ENCODE assay signal across 7 cellular contexts in the genomic region with DNA sequence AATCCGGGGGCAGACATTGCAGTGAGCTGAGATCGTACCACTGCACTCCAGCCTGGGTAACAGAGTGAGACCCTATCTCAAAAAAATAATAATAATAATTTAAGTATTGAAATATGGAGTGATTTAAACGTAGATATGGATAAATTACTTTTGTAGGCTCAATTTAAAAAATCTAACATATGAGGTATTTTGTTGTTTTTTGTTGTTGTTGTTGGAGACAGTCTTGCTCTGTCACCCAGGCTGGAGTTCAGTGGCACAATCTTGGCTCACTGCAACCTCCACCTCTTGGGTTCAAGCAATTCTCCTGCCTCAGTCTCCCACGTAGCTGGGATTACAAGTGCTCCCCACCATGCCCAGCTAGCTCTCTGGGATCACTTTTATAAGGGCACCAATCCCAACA. TPM values are rescaled to one million over a fixed set of nuclear protein-coding genes. Genes with fewer than 3 reads are reported as not detected.
DNase-seq lines count a peak whose midpoint lies in the region; TF ChIP-seq lines count a peak whose summit lies in the region.
"Not testable (repeated sequence)": the region's sequence is repeated elsewhere in the genome, so short reads cannot be mapped to it uniquely, and the experiment has no call there.

No MANE protein-coding gene starts in this region.

- TF ChIP-seq CTCF in NB4 (IDR thresholded peaks at IDR 0.05; ENCODE audit: low read depth, low read length); brain (conservative IDR thresholded peaks at IDR 0.05); nephron progenitor cell (IDR thresholded peaks at IDR 0.05): not testable (repeated sequence)

- peak overlapping the region in 5 of 7 donors; percentile 6 to 61 (median 21) for H3K4me3 Mint-ChIP-seq in CD8-positive, alpha-beta memory T cell
- not testable (repeated sequence) for H3K4me3 Mint-ChIP-seq in activated CD4-positive, alpha-beta memory T cell treated with anti-CD3 and anti-CD28 coated beads, Interleukin-2, amount 10 ng/mL, durations not matched to agents 7 days and 5 days
- H3K4me3 Mint-ChIP-seq in activated naive CD8-positive, alpha-beta T cell: peak overlapping the region; percentile 15
- peak overlapping the region; percentile 40 to 77 (median 75) for H3K4me3 Mint-ChIP-seq in brain
- H3K4me3 Mint-ChIP-seq in nephron progenitor cell: peak overlapping the region; percentile 31

- H3K27me3 Mint-ChIP-seq in CD8-positive, alpha-beta memory T cell; activated CD4-positive, alpha-beta memory T cell treated with anti-CD3 and anti-CD28 coated beads, Interleukin-2, amount 10 ng/mL, durations not matched to agents 7 days and 5 days; activated naive CD8-positive, alpha-beta T cell; brain; nephron progenitor cell (ENCODE audit: low read depth, poor library complexity): not testable (repeated sequence)

- CTCF ChIA-PET in CD8-positive, alpha-beta memory T cell (lab: Charles Lee): interaction anchor here (1.0 kb wide), 1 partner anchor 23 kb away, joined by 4 read pairs; no protein-coding TSS in a partner anchor
- CTCF ChIA-PET in activated CD4-positive, alpha-beta memory T cell treated with anti-CD3 and anti-CD28 coated beads, Interleukin-2, amount 10 ng/mL, durations not matched to agents 7 days and 5 days (lab: Charles Lee): not testable (repeated sequence)

- peaks cover 40% of the 10 kb centered on the region for H3K36me3 ChIP-seq in BLaER1
- H3K36me3 ChIP-seq in CD8-positive, alpha-beta memory T cell (ENCODE audit: insufficient read depth, low read length): not testable (repeated sequence)

- H3K9me3 ChIP-seq in BLaER1; CD8-positive, alpha-beta memory T cell (ENCODE audit: low read length): not testable (repeated sequence)

- DNase-seq in CD8-positive, alpha-beta memory T cell; NB4 (ENCODE audit: low read depth); activated CD4-positive, alpha-beta memory T cell treated with anti-CD3 and anti-CD28 coated beads, Interleukin-2, amount 10 ng/mL, durations not matched to agents 7 days and 5 days; nephron progenitor cell: not testable (repeated sequence)

- POLR2A ChIA-PET in CD8-positive, alpha-beta memory T cell (lab: Charles Lee): not testable (repeated sequence)
- POLR2A ChIA-PET in activated CD4-positive, alpha-beta memory T cell treated with anti-CD3 and anti-CD28 coated beads, Interleukin-2, amount 10 ng/mL, durations not matched to agents 7 days and 5 days (lab: Charles Lee): interaction anchor here (0.8 kb wide), 1 partner anchor 13 kb away, joined by 3 read pairs; no protein-coding TSS in a partner anchor

- not testable (repeated sequence) for H3K27ac ChIP-seq in BLaER1; CD8-positive, alpha-beta memory T cell (ENCODE audit: low read depth, low read length)

- not testable (repeated sequence) for H3K9ac ChIP-seq in BLaER1

- peaks cover 54 to 71% (median 70%) of the 10 kb centered on the region in 3 donors for H3K4me1 Mint-ChIP-seq in CD8-positive, alpha-beta memory T cell
- H3K4me1 Mint-ChIP-seq in activated CD4-positive, alpha-beta memory T cell treated with anti-CD3 and anti-CD28 coated beads, Interleukin-2, amount 10 ng/mL, durations not matched to agents 7 days and 5 days: peaks cover 42% of the 10 kb centered on the region
- peaks cover 44% of the 10 kb centered on the region for H3K4me1 Mint-ChIP-seq in activated naive CD8-positive, alpha-beta T cell (ENCODE audit: low read depth)
- H3K4me1 Mint-ChIP-seq in brain (peaks cover 61% of the 10 kb centered on the region), nephron progenitor cell (peaks cover 48% of the 10 kb centered on the region)

- H3K4me2 ChIP-seq in BLaER1: peak overlapping the region; percentile 90; the same call in 1 of the 2 replicates

- H3K27ac Mint-ChIP-seq in CD8-positive, alpha-beta memory T cell: peak overlapping the region in 4 of 8 donors; percentile 17 to 59 (median 42)
- peak overlapping the region; percentile 59 for H3K27ac Mint-ChIP-seq in activated CD4-positive, alpha-beta memory T cell treated with anti-CD3 and anti-CD28 coated beads, Interleukin-2, amount 10 ng/mL, durations not matched to agents 7 days and 5 days
- H3K27ac Mint-ChIP-seq in activated naive CD8-positive, alpha-beta T cell; brain; nephron progenitor cell: not testable (repeated sequence)

- TF ChIP-seq POLR2A in NB4 (IDR thresholded peaks at IDR 0.05; ENCODE audit: extremely low read depth, insufficient read length): not testable (repeated sequence)

- not testable (repeated sequence) for H3K9me3 Mint-ChIP-seq in CD8-positive, alpha-beta memory T cell; activated CD4-positive, alpha-beta memory T cell treated with anti-CD3 and anti-CD28 coated beads, Interleukin-2, amount 10 ng/mL, durations not matched to agents 7 days and 5 days; activated naive CD8-positive, alpha-beta T cell (ENCODE audit: low read depth); brain; nephron progenitor cell

- peaks cover 40% of the 10 kb centered on the region for H3K4me1 ChIP-seq in BLaER1
- peaks cover 36% of the 10 kb centered on the region for H3K4me1 ChIP-seq in CD8-positive, alpha-beta memory T cell (ENCODE audit: insufficient read depth, low read length)

- peaks cover 70% of the 10 kb centered on the region for H4K20me1 ChIP-seq in BLaER1

- not testable (repeated sequence) for H3K4me3 ChIP-seq in BLaER1; CD8-positive, alpha-beta memory T cell (ENCODE audit: low read length)
- H3K4me3 ChIP-seq in NB4 (ENCODE audit: low read depth, low read length): peak overlapping the region; percentile 40

- peaks cover 6 to 38% (median 6%) of the 10 kb centered on the region in 3 donors for H3K36me3 Mint-ChIP-seq in CD8-positive, alpha-beta memory T cell
- H3K36me3 Mint-ChIP-seq in activated CD4-positive, alpha-beta memory T cell treated with anti-CD3 and anti-CD28 coated beads, Interleukin-2, amount 10 ng/mL, durations not matched to agents 7 days and 5 days (ENCODE audit: low read depth): peaks cover 31% of the 10 kb centered on the region
- H3K36me3 Mint-ChIP-seq in activated naive CD8-positive, alpha-beta T cell: peaks cover 13% of the 10 kb centered on the region
- peaks cover 42% of the 10 kb centered on the region for H3K36me3 Mint-ChIP-seq in brain
- peaks cover 28% of the 10 kb centered on the region for H3K36me3 Mint-ChIP-seq in nephron progenitor cell (ENCODE audit: low read depth)

- H3K27me3 ChIP-seq in BLaER1; CD8-positive, alpha-beta memory T cell (ENCODE audit: insufficient read depth, low read length, poor library complexity, severe bottlenecking): not testable (repeated sequence)

RNA-seq across cellular contexts. Expression of a gene that starts 2.7 kb away (rescaled TPM):
- 10 to 100 TPM; 20.2 to 21.7 TPM for total RNA-seq in CD8-positive, alpha-beta memory T cell
- polyA plus RNA-seq in CD8-positive, alpha-beta memory T cell: 17.7 TPM
- 10 to 100 TPM; 19.1 to 21.8 TPM for total RNA-seq in activated CD4-positive, alpha-beta memory T cell treated with anti-CD3 and anti-CD28 coated beads, Interleukin-2, amount 10 ng/mL, durations not matched to agents 7 days and 5 days
- polyA plus RNA-seq in brain (ENCODE audit: insufficient read depth, low read depth, low replicate concordance): 3.8 TPM

RNA-seq across cellular contexts. Expression of a gene that starts 3.0 kb away (rescaled TPM):
- 10 to 100 TPM; 57.0 to 58.1 TPM for total RNA-seq in CD8-positive, alpha-beta memory T cell
- polyA plus RNA-seq in CD8-positive, alpha-beta memory T cell: 14.3 TPM
- 10 to 100 TPM; 31.2 to 33.6 TPM for total RNA-seq in activated CD4-positive, alpha-beta memory T cell treated with anti-CD3 and anti-CD28 coated beads, Interleukin-2, amount 10 ng/mL, durations not matched to agents 7 days and 5 days
- 7.7 TPM for polyA plus RNA-seq in brain (ENCODE audit: insufficient read depth, low read depth, low replicate concordance)

RNA-seq across cellular contexts. Expression of a gene that starts 57.0 kb away (rescaled TPM):
- total RNA-seq in CD8-positive, alpha-beta memory T cell: 10 to 100 TPM; 10.7 to 12.1 TPM
- 7.8 TPM for polyA plus RNA-seq in CD8-positive, alpha-beta memory T cell
- total RNA-seq in activated CD4-positive, alpha-beta memory T cell treated with anti-CD3 and anti-CD28 coated beads, Interleukin-2, amount 10 ng/mL, durations not matched to agents 7 days and 5 days: 10 to 100 TPM; 25.6 to 28.5 TPM
- polyA plus RNA-seq in brain (ENCODE audit: insufficient read depth, low read depth, low replicate concordance): 3.0 TPM

RNA-seq across cellular contexts. Expression of a gene that starts 57.2 kb away (rescaled TPM):
- total RNA-seq in CD8-positive, alpha-beta memory T cell: 10 to 100 TPM; 26.3 to 30.6 TPM
- polyA plus RNA-seq in CD8-positive, alpha-beta memory T cell: 7.8 TPM
- total RNA-seq in activated CD4-positive, alpha-beta memory T cell treated with anti-CD3 and anti-CD28 coated beads, Interleukin-2, amount 10 ng/mL, durations not matched to agents 7 days and 5 days: 10 to 100 TPM; 20.7 to 22.3 TPM
- 21.8 TPM for polyA plus RNA-seq in brain (ENCODE audit: insufficient read depth, low read depth, low replicate concordance)
